ENCODE assay signal across 17 cellular contexts in the genomic region with DNA sequence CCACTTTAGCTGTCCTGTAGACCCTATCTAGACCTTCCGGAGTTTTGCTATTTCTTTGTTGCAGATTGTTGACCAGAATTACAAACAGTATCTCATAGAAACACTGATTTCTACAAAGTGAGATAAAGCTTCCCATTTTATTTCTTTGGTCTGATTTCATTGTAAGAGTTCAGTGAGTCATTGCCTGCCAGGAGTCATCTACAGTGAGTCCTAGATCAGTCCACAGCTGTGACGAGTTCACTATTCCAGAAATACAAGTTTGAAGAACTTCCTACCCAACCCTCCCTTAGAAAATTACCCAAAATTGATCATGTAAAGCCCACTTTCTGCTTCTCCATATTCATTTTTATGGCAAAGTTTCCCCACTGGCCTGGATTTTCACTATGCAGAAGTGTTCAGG.
A peak's percentile ranks its signal among the peaks of the same experiment; 100 is the strongest.
DNase-seq lines count a peak whose midpoint lies in the region; ATAC-seq and TF ChIP-seq lines count a peak whose summit lies in the region.
"Had no signal": no experiment of that assay in that cellular context is flagged by ENCODE, and none has a peak within 500 bp of the region (broad histone marks: within the 10 kb centered on the region; RNA-seq: fewer than 3 reads in every experiment).

No MANE protein-coding gene starts in this region.

- H3K9me3 ChIP-seq in HAP-1: no peaks in the 10 kb centered on the region

- in situ Hi-C loops in brain microvascular endothelial cell (cut with HindIII; ENCODE audit: low pct_ligation_motif_present, low sequenced_read_pairs): no loop called here
- in situ Hi-C loops in HAP-1 (cut with MboI; ENCODE audit: low sequenced_read_pairs): no loop called here

- H3K27me3 ChIP-seq in brain microvascular endothelial cell (replicated peaks): no peaks in the 10 kb centered on the region
- H3K27me3 ChIP-seq in HAP-1 (ENCODE audit: low read depth): no peaks in the 10 kb centered on the region

- ATAC-seq in GM18498 (IDR thresholded peaks at IDR 0.05; ENCODE audit: unreplicated experiment): no peak
- ATAC-seq in GM19463 (IDR thresholded peaks at IDR 0.05; ENCODE audit: unreplicated experiment): no peak

- no peaks in the 10 kb centered on the region for H3K4me1 ChIP-seq in HAP-1

- H3K27ac ChIP-seq in brain microvascular endothelial cell: no peak overlapping the region
- H3K27ac ChIP-seq: HL-60 had no signal

- H3K4me3 ChIP-seq in brain microvascular endothelial cell (ENCODE audit: low read depth, low read length) (no peak overlapping the region), fibroblast of pulmonary artery (replicated peaks; ENCODE audit: low read depth, low read length) (no peak overlapping the region), HAP-1 (no peak overlapping the region)

- H3K36me3 ChIP-seq in brain microvascular endothelial cell (replicated peaks): no peaks in the 10 kb centered on the region
- no peaks in the 10 kb centered on the region for H3K36me3 ChIP-seq in HAP-1 (replicated peaks)

- DNase-seq in LHCN-M2 (ENCODE audit: low read depth) (peak; percentile 11), brain microvascular endothelial cell (peak; percentile 64), fibroblast of pulmonary artery (ENCODE audit: low read depth) (peak; percentile 60), NCI-H1048 (lab: John Stamatoyannopoulos, UW) (no peak), HAP-1 (ENCODE audit: low spot score in 2 of 2) (no peak)
- DNase-seq: C1 segment of cervical spinal cord; CD8-positive, alpha-beta memory T cell; Karpas-422; NCI-H1105; NCI-H2081 treated with DMSO at 0.1 percent for 48 hours; NCI-H748 treated with DMSO at 0.1 percent for 48 hours; NK-92 treated with Interleukin-12 subunit alpha and Interleukin-12 subunit beta, amount 100 ng/mL, for 24 hours; RPMI8226; SHP77 treated with DMSO at 0.1 percent for 48 hours had no signal

- TF ChIP-seq CTCF in brain microvascular endothelial cell (IDR thresholded peaks at IDR 0.05; ENCODE audit: low read depth, low read length, missing control alignments) (no peak), fibroblast of pulmonary artery (IDR thresholded peaks at IDR 0.05; ENCODE audit: low read length, missing control alignments) (no peak)

Comparison
In these comparisons a context has a peak if more than half of its experiments do, and no peak if none do; other contexts are left out.
1. DNase-seq: peak in LHCN-M2 (single experiment), brain microvascular endothelial cell (single experiment) and fibroblast of pulmonary artery (single experiment); none in NCI-H1048 (single experiment) and HAP-1 (0 of 2).